In the genomic region with DNA sequence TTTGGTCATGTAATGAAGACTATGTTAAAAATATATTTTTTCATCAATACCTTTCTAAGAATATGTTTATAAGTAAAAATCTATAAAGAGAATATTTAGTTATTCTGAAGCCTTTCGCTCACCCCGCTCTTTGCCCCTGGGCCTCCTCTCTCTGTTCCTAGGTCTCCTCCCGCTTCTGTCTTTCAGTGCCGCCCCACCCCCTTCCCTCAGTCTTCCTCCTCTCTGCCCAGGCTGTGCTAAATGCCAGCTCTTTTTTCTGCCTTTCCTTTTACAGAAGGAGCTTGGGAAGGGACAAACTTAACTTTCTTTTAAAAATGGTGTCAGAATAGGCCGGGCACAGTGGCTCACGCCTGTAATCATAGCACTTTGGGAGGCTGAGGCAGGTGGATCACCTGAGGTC, we compare ENCODE assay signal across 16 cellular contexts. TPM values are rescaled to one million over a fixed set of nuclear protein-coding genes. Genes with fewer than 3 reads are reported as not detected.
DNase-seq lines count a peak whose midpoint lies in the region; ATAC-seq and TF ChIP-seq lines count a peak whose summit lies in the region.
"Had no signal": no experiment of that assay in that cellular context is flagged by ENCODE, and none has a peak within 500 bp of the region (broad histone marks: within the 10 kb centered on the region; RNA-seq: fewer than 3 reads in every experiment).

No MANE protein-coding gene starts in this region.

- no peaks in the 10 kb centered on the region for H3K23me2 ChIP-seq in H9 (ENCODE audit: insufficient read length, low read depth, low read length, poor library complexity, severe bottlenecking)

- no peak overlapping the region for H3T11ph ChIP-seq in H9 (ENCODE audit: low read length)

- H3K9me3 ChIP-seq in H9 (ENCODE audit: control insufficient read depth, low read depth, low read length) (no peaks in the 10 kb centered on the region), osteoblast (ENCODE audit: low read depth, low read length) (no peaks in the 10 kb centered on the region), aorta (ENCODE audit: control insufficient read depth, low read length) (no peaks in the 10 kb centered on the region)
- H3K9me3 ChIP-seq: A549 had no signal

- no peak overlapping the region for H3K4me3 ChIP-seq in osteoblast (ENCODE audit: insufficient read depth, low read length)
- no peak overlapping the region for H3K4me3 ChIP-seq in aorta (ENCODE audit: low read length in 2 of 2)
- H3K4me3 ChIP-seq: A549, GM23338 had no signal

- H3K79me2 ChIP-seq in H9 (ENCODE audit: insufficient read depth, low read length) (no peaks in the 10 kb centered on the region), osteoblast (ENCODE audit: insufficient read depth, low read length) (no peaks in the 10 kb centered on the region)

- H3K36me3 Mint-ChIP-seq in H9 (ENCODE audit: insufficient read depth in 1 of 3, low read depth in 3 of 3): peaks cover 29 to 65% (median 60%) of the 10 kb centered on the region in 3 experiments
- H3K36me3 Mint-ChIP-seq in chondrocyte (ENCODE audit: low read depth): peaks cover 38% of the 10 kb centered on the region
- H3K36me3 Mint-ChIP-seq: CD14-positive monocyte; CD8-positive, alpha-beta T cell had no signal

- no peak for DNase-seq in H9
- no peak for DNase-seq in chondrocyte (ENCODE audit: low spot score)
- DNase-seq in osteoblast (ENCODE audit: insufficient read length, low spot score, missing footprints): peak; percentile 37
- no peak for DNase-seq in aorta
- DNase-seq in cortex of kidney (lab: John Stamatoyannopoulos, UW): no peak
- DNase-seq: CD8-positive, alpha-beta T cell; COR-L47; GF-D8; H7 had no signal

- H3K4me3 Mint-ChIP-seq in H9 (no peak overlapping the region), chondrocyte (ENCODE audit: unreplicated experiment) (no peak overlapping the region)
- H3K4me3 Mint-ChIP-seq: CD14-positive monocyte; CD8-positive, alpha-beta T cell; GM23338 had no signal

- 0 out of 5 replicates have a peak, but pooled peaks cover 0 to 2% of the 10 kb centered on the region in 2 experiments for H3K9me3 Mint-ChIP-seq in H9
- no peaks in the 10 kb centered on the region for H3K9me3 Mint-ChIP-seq in chondrocyte (ENCODE audit: low read depth)
- H3K9me3 Mint-ChIP-seq: CD8-positive, alpha-beta T cell; GM23338 had no signal

- H4K5ac ChIP-seq in H9 (ENCODE audit: insufficient read length, low read depth, low read length): no peak overlapping the region

- H2BK5ac ChIP-seq in H9 (ENCODE audit: insufficient read length, low read length): no peak overlapping the region

- no peaks in the 10 kb centered on the region for H4K20me1 ChIP-seq in H9 (ENCODE audit: control insufficient read depth, insufficient read depth, insufficient read length)
- H4K20me1 ChIP-seq in osteoblast (ENCODE audit: insufficient read depth, low read length): no peaks in the 10 kb centered on the region

- TF ChIP-seq CTCF in H9 (conservative IDR thresholded peaks at IDR 0.05) (no peak), chondrocyte (IDR thresholded peaks at IDR 0.05) (no peak), osteoblast (IDR thresholded peaks at IDR 0.05; ENCODE audit: extremely low read depth, low read depth, low read length) (no peak)

- H2BK120ac ChIP-seq in H9 (ENCODE audit: low read depth, low read length, poor library complexity, severe bottlenecking): no peak overlapping the region

- no peak overlapping the region for H3K14ac ChIP-seq in H9 (ENCODE audit: insufficient read depth, low read length)

- H3K27me3 Mint-ChIP-seq in H9 (ENCODE audit: low read depth) (peaks cover 1% of the 10 kb centered on the region; the same call in 1 of the 2 replicates), chondrocyte (ENCODE audit: low read depth) (no peaks in the 10 kb centered on the region)

- no peak overlapping the region for H2AK5ac ChIP-seq in H9 (ENCODE audit: insufficient read length, low read length)

- no peak overlapping the region for H3K9ac ChIP-seq in H9 (ENCODE audit: extremely low read depth, insufficient read length, low read length)

- H3K36me3 ChIP-seq in osteoblast (ENCODE audit: insufficient read depth, low read length): no peaks in the 10 kb centered on the region
- H3K36me3 ChIP-seq in aorta (ENCODE audit: control insufficient read depth in 1 of 2, insufficient read depth in 2 of 2, low read length in 1 of 2): peaks cover 0 to 2% of the 10 kb centered on the region in 2 donors

- intact Hi-C loops in aorta (cut with DNase I): no loop called here

- H2BK20ac ChIP-seq in H9 (ENCODE audit: low read depth, low read length, poor library complexity, severe bottlenecking): no peak overlapping the region

- H3K27ac ChIP-seq in H9 (ENCODE audit: insufficient read length, low read depth, low read length) (no peak overlapping the region), osteoblast (ENCODE audit: low read depth, low read length) (no peak overlapping the region), aorta (ENCODE audit: low read depth in 1 of 2, low read length in 2 of 2) (peak overlapping the region in 1 of 2 donors; percentile 59)
- H3K27ac ChIP-seq: A549 had no signal

- no CpG with 5 or more reads among the region's 6 CpGs for WGBS in H9 (ENCODE audit: extremely low coverage, insufficient read length, low lambda C conversion rate)
- WGBS in aorta, 2 donors: 8 to 24% methylated on average over 6 of the region's 6 CpGs

- no peak overlapping the region for H2AFZ ChIP-seq in H9 (ENCODE audit: low read length)
- no peak overlapping the region for H2AFZ ChIP-seq in osteoblast (ENCODE audit: low read length)
- H2AFZ ChIP-seq: GM23338 had no signal

- no peak overlapping the region for H3K23ac ChIP-seq in H9 (ENCODE audit: insufficient read length, low read depth, low read length)

- H3K18ac ChIP-seq in H9 (ENCODE audit: insufficient read length, low read depth, low read length): no peak overlapping the region

- H3K79me1 ChIP-seq in H9 (ENCODE audit: insufficient read depth, low read depth, low read length, poor library complexity, severe bottlenecking): no peaks in the 10 kb centered on the region

- H3K4me1 ChIP-seq in H9 (ENCODE audit: insufficient read depth, low read length) (no peaks in the 10 kb centered on the region), osteoblast (ENCODE audit: insufficient read depth, low read length) (no peaks in the 10 kb centered on the region), aorta (ENCODE audit: control insufficient read depth in 1 of 2, insufficient read depth in 2 of 2, low read length in 2 of 2) (no peaks in the 10 kb centered on the region)
- H3K4me1 ChIP-seq: A549 had no signal

- no peak overlapping the region for H2BK12ac ChIP-seq in H9 (ENCODE audit: insufficient read length, low read depth, low read length)

- H3K27me3 ChIP-seq in H9 (ENCODE audit: insufficient read depth, low read length): no peaks in the 10 kb centered on the region
- H3K27me3 ChIP-seq in osteoblast (ENCODE audit: insufficient read depth, low read length): no peaks in the 10 kb centered on the region
- H3K27me3 ChIP-seq in aorta (ENCODE audit: control insufficient read depth in 1 of 2, insufficient read depth in 2 of 2, low read length in 1 of 2): no peaks in the 10 kb centered on the region

- peak overlapping the region in 2 of 3 experiments; percentile 23 to 25; a peak in 1 of 7 replicates for H3K27ac Mint-ChIP-seq in H9
- H3K27ac Mint-ChIP-seq in chondrocyte (ENCODE audit: unreplicated experiment): peak overlapping the region; percentile 3
- H3K27ac Mint-ChIP-seq: CD8-positive, alpha-beta T cell; GM23338 had no signal

- no peak overlapping the region for H3K4ac ChIP-seq in H9 (ENCODE audit: low read depth, low read length)

- no peak overlapping the region for H2BK15ac ChIP-seq in H9 (ENCODE audit: low read depth, low read length)

- H3K4me2 ChIP-seq in H9 (ENCODE audit: insufficient read depth, insufficient read length, low read length) (no peak overlapping the region), osteoblast (ENCODE audit: insufficient read depth, low read length) (no peak overlapping the region)
- H3K4me2 ChIP-seq: A549, GM23338 had no signal

- no peak overlapping the region for H3K56ac ChIP-seq in H9 (ENCODE audit: insufficient read length, low read depth, low read length)

- H3K4me1 Mint-ChIP-seq in H9 (no peaks in the 10 kb centered on the region), chondrocyte (ENCODE audit: low read depth) (peaks cover 6% of the 10 kb centered on the region)
- H3K4me1 Mint-ChIP-seq: GM23338 had no signal

- H4K8ac ChIP-seq in H9 (replicated peaks; ENCODE audit: insufficient read length, low read depth, low read length): no peak overlapping the region

- ATAC-seq in aorta (ENCODE audit: low FRiP score) (peak; percentile 62), GM19395 (IDR thresholded peaks at IDR 0.05; ENCODE audit: unreplicated experiment) (no peak), HG03342 (IDR thresholded peaks at IDR 0.05; ENCODE audit: unreplicated experiment) (no peak)
- ATAC-seq: CD8-positive, alpha-beta T cell; GM23338; HepG2 had no signal

- H4K91ac ChIP-seq in H9 (ENCODE audit: insufficient read length, low read depth, low read length): no peak overlapping the region

RNA-seq across cellular contexts. Expression of a gene that starts 22.8 kb away (rescaled TPM):
- 31.5 and 31.9 TPM in 2 replicates for total RNA-seq in H9 (2021)
- total RNA-seq in chondrocyte: 78.3 to 113 TPM (median 88.1 TPM) in 3 replicates
- not detected in 2 replicates for total RNA-seq in osteoblast
- total RNA-seq in aorta: 10 to 100 TPM; 37.5 to 55.4 TPM
- 10 to 100 TPM in 1 of 2 donors, 1 to 10 TPM in 1; 7.0 to 78.4 TPM for polyA plus RNA-seq in aorta
- total RNA-seq: CD8-positive, alpha-beta T cell had no signal
- polyA plus RNA-seq: A549, BJ, CD14-positive monocyte had no signal

RNA-seq across cellular contexts. Expression of a gene that starts 27.3 kb away (rescaled TPM):
- total RNA-seq in H9 (2021) (108 and 111 TPM in 2 replicates), chondrocyte (62.5 to 90.6 TPM (median 62.6 TPM) in 3 replicates), osteoblast (34.8 and 36.6 TPM in 2 replicates), aorta (10 to 100 TPM; 62.7 to 63.7 TPM)
- polyA plus RNA-seq in aorta: 10 to 100 TPM; 23.0 to 54.3 TPM

Comparison
In these comparisons a context has a peak if more than half of its experiments do, and no peak if none do; other contexts are left out.
1. RNA of a gene that starts 22.8 kb away (total RNA-seq): 78.3 to 113 TPM in chondrocyte, 37.5 to 55.4 TPM in aorta and 31.5 to 31.9 TPM in H9; not detected in osteoblast; every median in the first group is over 10 times any median in the second.